8 cellular contexts compared by ENCODE assay signal in genomic region chr12:124919646-124920352, GRCh38. TPM values are rescaled to one million over a fixed set of nuclear protein-coding genes. Genes with fewer than 3 reads are reported as not detected.
DNase-seq lines count a peak whose midpoint lies in the region; ATAC-seq and TF ChIP-seq lines count a peak whose summit lies in the region.

No MANE protein-coding gene starts in this region.

- H3K27ac ChIP-seq in SJCRH30 (peak overlapping the region; percentile 14), neural progenitor cell (no peak overlapping the region)
- peak overlapping the region; percentile 90 for H3K27ac ChIP-seq in effector memory CD4-positive, alpha-beta T cell (ENCODE audit: insufficient read depth, low read length, poor library complexity, severe bottlenecking)

- DNase-seq in SJCRH30 (peak in 1 of 2 experiments; percentile 44), neural progenitor cell (ENCODE audit: low spot score) (peak; percentile 30), activated gamma-delta T cell treated with Interleukin-2 at 50 U/mL for 16 hours (no peak), AML-193 (lab: John Stamatoyannopoulos, UW) (no peak), dedifferentiated amniotic fluid mesenchymal stem cell (ENCODE audit: extremely low spot score) (no peak)
- DNase-seq in effector memory CD4-positive, alpha-beta T cell, result peak in 1 of 3 donors; percentile 29

- H3K36me3 Mint-ChIP-seq in neural progenitor cell, result peaks cover 4% of the 10 kb centered on the region

- peaks cover 7% of the 10 kb centered on the region for H3K9me3 Mint-ChIP-seq in neural progenitor cell

- H3K79me2 ChIP-seq in neural progenitor cell (ENCODE audit: low read depth), result peaks cover 13% of the 10 kb centered on the region

- H3K9me3 ChIP-seq in SJCRH30 (replicated peaks), result no peaks in the 10 kb centered on the region
- no peaks in the 10 kb centered on the region for H3K9me3 ChIP-seq in effector memory CD4-positive, alpha-beta T cell (ENCODE audit: control insufficient read depth, low read length)
- H3K9me3 ChIP-seq in neural progenitor cell (ENCODE audit: low read depth), result no peaks in the 10 kb centered on the region

- H3K4me1 ChIP-seq in SJCRH30 (peaks cover 22% of the 10 kb centered on the region), neural progenitor cell (peaks cover 56% of the 10 kb centered on the region)
- H3K4me1 ChIP-seq in effector memory CD4-positive, alpha-beta T cell (ENCODE audit: control insufficient read depth, insufficient read depth, low read length, poor library complexity, severe bottlenecking), result peaks cover 64% of the 10 kb centered on the region

- H3K4me2 ChIP-seq in neural progenitor cell, result peak overlapping the region; percentile 42

- H2AFZ ChIP-seq in neural progenitor cell (replicated peaks), result peak overlapping the region; percentile 45

- peaks cover 27% of the 10 kb centered on the region for H3K27me3 Mint-ChIP-seq in neural progenitor cell (ENCODE audit: insufficient read depth, low read depth)

- H3K4me3 ChIP-seq in GM12875 (ENCODE audit: low read depth, low read length), result peak overlapping the region; percentile 7
- H3K4me3 ChIP-seq in SJCRH30, result peak overlapping the region; percentile 52
- H3K4me3 ChIP-seq in effector memory CD4-positive, alpha-beta T cell (ENCODE audit: insufficient read depth, low read depth, low read length, poor library complexity, severe bottlenecking), result peak overlapping the region; percentile 28
- H3K4me3 ChIP-seq in neural progenitor cell, result peak overlapping the region; percentile 9

- no peaks in the 10 kb centered on the region for H3K27me3 ChIP-seq in SJCRH30
- no peaks in the 10 kb centered on the region for H3K27me3 ChIP-seq in effector memory CD4-positive, alpha-beta T cell (replicated peaks; ENCODE audit: control insufficient read depth, insufficient read depth, low read length, poor library complexity, severe bottlenecking)
- H3K27me3 ChIP-seq in neural progenitor cell, result no peaks in the 10 kb centered on the region

- no peaks in the 10 kb centered on the region for H4K20me1 ChIP-seq in neural progenitor cell (ENCODE audit: low read depth)

- H3K27ac Mint-ChIP-seq in neural progenitor cell, result peak overlapping the region; percentile 97

- peaks cover 78% of the 10 kb centered on the region for H3K4me1 Mint-ChIP-seq in neural progenitor cell

- H3K36me3 ChIP-seq in SJCRH30, result no peaks in the 10 kb centered on the region
- H3K36me3 ChIP-seq in effector memory CD4-positive, alpha-beta T cell (ENCODE audit: control insufficient read depth, insufficient read depth, low read length), result no peaks in the 10 kb centered on the region
- no peaks in the 10 kb centered on the region for H3K36me3 ChIP-seq in neural progenitor cell

- no peak for ATAC-seq in GM19324 (IDR thresholded peaks at IDR 0.05; ENCODE audit: low FRiP score, unreplicated experiment)

- H3K4me3 Mint-ChIP-seq in neural progenitor cell, result peak overlapping the region; percentile 74

- no peak overlapping the region for H3K9ac ChIP-seq in neural progenitor cell

- H3F3A ChIP-seq in neural progenitor cell (ENCODE audit: low read depth), result peaks cover 75% of the 10 kb centered on the region

- TF ChIP-seq CTCF in GM12875 (IDR thresholded peaks at IDR 0.05; ENCODE audit: borderline replicate concordance, insufficient read depth, low read depth, low read length), result no peak
- TF ChIP-seq CTCF in neural progenitor cell (IDR thresholded peaks at IDR 0.05), result no peak

RNA-seq across cellular contexts. Expression of gene UBC, which starts 5.3 kb away (rescaled TPM):
- 492 and 503 TPM in 2 replicates for total RNA-seq in SJCRH30 (2014; rRNA removed; shearing (Covaris generic))
- 857 and 897 TPM in 2 replicates for total RNA-seq in neural progenitor cell (ENCODE audit: low replicate concordance)

RNA-seq across cellular contexts. Expression of gene SCARB1, which starts 56.1 kb away (rescaled TPM):
- total RNA-seq in SJCRH30 (2014; rRNA removed; shearing (Covaris generic)), result 36.1 TPM in 2 replicates
- 4.3 and 7.8 TPM in 2 replicates for total RNA-seq in neural progenitor cell (ENCODE audit: low replicate concordance)
